8 cellular contexts compared by ENCODE assay signal in the genomic region with DNA sequence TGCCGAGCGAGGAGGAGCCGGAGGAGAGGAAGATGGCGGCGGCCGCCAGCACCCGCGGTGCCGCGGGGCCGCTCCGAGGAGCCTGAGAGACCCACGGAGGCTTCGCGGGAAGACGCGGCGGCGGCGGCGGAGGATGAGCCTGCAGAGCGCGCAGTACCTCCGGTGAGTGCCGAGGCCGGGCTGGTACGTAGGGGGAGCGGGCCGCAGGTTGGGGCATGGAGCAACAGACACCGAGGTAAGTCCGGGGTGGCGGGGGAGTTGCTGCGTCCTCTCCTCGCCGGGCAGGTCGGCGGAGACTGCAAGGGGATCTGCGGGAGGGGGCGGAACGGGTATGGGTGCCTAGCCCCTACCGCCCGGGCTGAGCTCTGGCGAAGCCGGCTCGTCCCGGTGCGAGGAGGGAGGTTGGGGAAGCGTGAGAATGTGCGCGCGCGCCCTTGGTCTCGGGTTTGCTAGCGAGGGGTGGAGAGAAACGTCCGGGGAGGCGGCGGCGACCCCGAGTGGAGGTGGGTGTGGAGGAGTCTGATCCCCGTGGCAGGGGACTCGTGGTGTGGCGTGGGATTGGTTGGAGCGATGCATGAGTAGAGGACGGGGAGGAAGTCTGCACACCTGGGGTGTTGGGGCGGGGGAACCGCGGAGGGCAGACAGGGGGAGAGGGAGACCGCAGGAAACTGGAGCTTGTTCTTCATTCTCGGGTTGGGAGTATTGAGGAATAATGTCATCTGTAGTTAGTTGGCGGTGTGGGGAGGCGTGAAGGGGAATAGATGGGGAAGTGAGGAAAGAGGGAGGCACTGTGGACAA. TPM values are rescaled to one million over a fixed set of nuclear protein-coding genes. Genes with fewer than 3 reads are reported as not detected.
A peak's percentile ranks its signal among the peaks of the same experiment; 100 is the strongest.
DNase-seq lines count a peak whose midpoint lies in the region; ATAC-seq, FAIRE-seq and TF ChIP-seq lines count a peak whose summit lies in the region.

Gene SMG7, plus strand, starts transcription at position 12 of the 798 bp plus-strand sequence. Its CDS starts 122 bp downstream, at position 134.

- no peaks in the 10 kb centered on the region for H3K27me3 ChIP-seq in bronchial epithelial cell (ENCODE audit: control insufficient read depth, insufficient read depth, low read length)
- no peaks in the 10 kb centered on the region for H3K27me3 ChIP-seq in layer of hippocampus (ENCODE audit: control insufficient read depth, insufficient read depth, low read length)

- no peaks in the 10 kb centered on the region for H3K36me3 ChIP-seq in bronchial epithelial cell (ENCODE audit: control insufficient read depth, insufficient read depth, low read length)

- DNase-seq in COLO668 (lab: John Stamatoyannopoulos, UW; ENCODE audit: unreplicated experiment): peak; percentile 71
- DNase-seq in HTR-8/SVneo (ENCODE audit: insufficient read length, low spot score): peak; percentile 28
- DNase-seq in T-helper 22 cell (ENCODE audit: low read depth): peak; percentile 56
- no peak for DNase-seq in bronchial epithelial cell (ENCODE audit: low read depth)
- peak; percentile 18 to 44 (median 31) for DNase-seq in stimulated activated CD4-positive, alpha-beta T cell treated with anti-CD3 and anti-CD28 coated beads, Interleukin-1b, Interleukin-23, amount 100 ng/mL, for 24 hours (ENCODE audit: low read depth in 4 of 4, low spot score in 1 of 4)
- DNase-seq in inferior parietal cortex (ENCODE audit: extremely low spot score): no peak

- peak within 1 kb of the TSS; percentile 98 for H3K27ac ChIP-seq in layer of hippocampus (ENCODE audit: low read depth, low read length)

- H3K4me3 ChIP-seq in bronchial epithelial cell (ENCODE audit: low read depth, low read length): peak within 1 kb of the TSS; percentile 98

- ATAC-seq in GM19455 (IDR thresholded peaks at IDR 0.05; ENCODE audit: unreplicated experiment): peak; percentile 26

- no peak for TF ChIP-seq CTCF in bronchial epithelial cell (IDR thresholded peaks at IDR 0.05; ENCODE audit: insufficient read depth, low read length, severe bottlenecking)

- FAIRE-seq in HTR-8/SVneo (lab: Jason Lieb, UNC) (no peak), bronchial epithelial cell (lab: Jason Lieb, UNC) (no peak)

RNA-seq across cellular contexts. Expression of gene SMG7, which starts in this region (rescaled TPM):
- 17.9 and 18.3 TPM in 2 replicates for total RNA-seq in bronchial epithelial cell

Comparison
In these comparisons a context has a peak if more than half of its experiments do, and no peak if none do; other contexts are left out.
1. DNase-seq: peak in COLO668 (single experiment), HTR-8/SVneo (single experiment), T-helper 22 cell (single experiment) and stimulated activated CD4-positive, alpha-beta T cell treated with anti-CD3 and anti-CD28 coated beads, Interleukin-1b, Interleukin-23, amount 100 ng/mL, for 24 hours (4 of 4); none in bronchial epithelial cell (single experiment) and inferior parietal cortex (single experiment).